In genomic region chr3:173838644-173839043, GRCh38 we compare ENCODE assay signal across 29 cellular contexts.
"Had no signal": no experiment of that assay in that cellular context is flagged by ENCODE, and none has a peak within 500 bp of the region (broad histone marks: within the 10 kb centered on the region; RNA-seq: fewer than 3 reads in every experiment).

No MANE protein-coding gene starts in this region.

- H3K36me3 ChIP-seq: ascending aorta, breast epithelium, cardiac muscle cell, colonic mucosa had no signal

- H3K27ac ChIP-seq: ascending aorta, breast epithelium, cardiac muscle cell, colonic mucosa, dorsolateral prefrontal cortex had no signal

- H3K27me3 ChIP-seq: ascending aorta, breast epithelium, cardiac muscle cell, colonic mucosa, dorsolateral prefrontal cortex had no signal

- H3K9me3 ChIP-seq: ascending aorta, breast epithelium, colonic mucosa had no signal

- H3K4me3 ChIP-seq: ascending aorta, breast epithelium, cardiac muscle cell, colonic mucosa, dorsolateral prefrontal cortex had no signal

- DNase-seq: activated CD4-positive, alpha-beta memory T cell treated with anti-CD3 and anti-CD28 coated beads, Interleukin-2, amount 10 ng/mL, durations not matched to agents 7 days and 5 days; activated CD4-positive, alpha-beta T cell treated with anti-CD3 and anti-CD28 coated beads for 1 hour; activated CD4-positive, alpha-beta T cell treated with anti-CD3 and anti-CD28 coated beads for 4 hours; activated CD4-positive, alpha-beta T cell treated with anti-CD3 and anti-CD28 coated beads, Interleukin-2, amount 10 ng/mL, durations not matched to agents 7 days and 5 days; activated CD4-positive, alpha-beta T cell treated with anti-CD3 and anti-CD28 coated beads, Interleukin-2, amount 50 U/mL, for 4 hours; activated CD8-positive, alpha-beta memory T cell treated with anti-CD3 and anti-CD28 coated beads, Interleukin-2, amount 50 U/mL, for 48 hours; activated gamma-delta T cell; activated naive CD4-positive, alpha-beta T cell; activated naive CD4-positive, alpha-beta T cell treated with anti-CD3 and anti-CD28 coated beads, Interleukin-2, amount 10 ng/mL, durations not matched to agents 7 days and 5 days; activated naive CD8-positive, alpha-beta T cell treated with anti-CD3 and anti-CD28 coated beads, Interleukin-2, amount 10 ng/mL, durations not matched to agents 7 days and 5 days; activated T-cell treated with anti-CD3 and anti-CD28 coated beads for 4 hours; activated T-cell treated with anti-CD3 and anti-CD28 coated beads, Interleukin-2, amount 50 U/mL, for 24 hours; activated T-cell treated with anti-CD3 and anti-CD28 coated beads, Interleukin-2, amount 50 U/mL, for 72 hours; central memory CD4-positive, alpha-beta T cell; cerebellar nuclear complex; colonic mucosa; dorsolateral prefrontal cortex; effector memory CD4-positive, alpha-beta T cell; endodermal cell; foreskin fibroblast; head of caudate nucleus; T-helper 2 cell had no signal

- ATAC-seq: activated naive CD4-positive, alpha-beta T cell treated with anti-CD3 and anti-CD28 coated beads, Interleukin-2, amount 50 U/mL, for 72 hours; activated T-cell treated with anti-CD3 and anti-CD28 coated beads, Interleukin-2, amount 50 U/mL, for 72 hours; esophagus mucosa; WTC11 had no signal

- FAIRE-seq: frontal cortex had no signal

- H3K4me1 ChIP-seq: ascending aorta, breast epithelium, colonic mucosa had no signal
